12 cellular contexts compared by ENCODE assay signal in the genomic region with DNA sequence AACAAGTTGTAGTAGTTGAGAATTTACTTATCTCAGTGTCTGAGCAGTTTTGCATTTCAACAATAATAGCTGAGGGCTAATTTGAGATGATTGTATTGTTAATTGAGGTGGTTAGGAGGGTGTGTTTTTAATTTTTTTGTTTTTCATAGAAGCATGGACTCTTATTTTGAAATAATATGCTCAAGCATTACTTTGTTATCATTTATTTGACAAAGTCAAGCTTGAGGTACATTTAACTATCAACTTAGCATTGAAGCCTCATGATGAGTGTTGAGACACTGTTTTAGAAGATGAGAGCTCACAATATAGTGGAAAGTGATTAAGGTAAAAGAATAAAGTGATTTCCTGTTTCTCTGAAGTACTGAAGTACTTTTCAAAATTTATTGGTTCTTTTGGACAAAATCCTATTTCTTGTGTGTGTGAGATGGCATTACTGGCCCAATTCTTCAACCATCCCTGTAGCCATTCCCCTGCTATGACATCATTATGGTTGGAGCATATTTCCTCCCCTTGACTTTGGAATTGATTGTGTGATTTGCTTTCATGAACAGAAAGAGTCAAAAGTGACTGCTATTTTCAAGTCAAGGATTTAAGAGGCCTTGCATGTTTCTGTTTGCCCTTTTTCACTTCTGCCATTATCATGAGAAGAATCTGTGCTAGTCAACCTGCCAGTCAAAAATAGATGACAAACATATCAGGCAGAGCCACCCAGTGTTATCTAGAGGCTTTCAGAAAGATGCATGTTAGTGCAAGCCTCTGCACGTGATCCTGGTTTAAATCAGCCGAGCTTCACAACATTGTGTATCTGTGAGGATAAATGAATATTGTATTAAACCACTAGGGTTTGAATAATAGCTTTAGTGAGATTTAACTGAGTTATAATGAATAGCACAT.
DNase-seq lines count a peak whose midpoint lies in the region; ATAC-seq, FAIRE-seq and TF ChIP-seq lines count a peak whose summit lies in the region.
"Had no signal": no experiment of that assay in that cellular context is flagged by ENCODE, and none has a peak within 500 bp of the region (broad histone marks: within the 10 kb centered on the region; RNA-seq: fewer than 3 reads in every experiment).

No MANE protein-coding gene starts in this region.

- no peak overlapping the region for H3K4me2 ChIP-seq in parathyroid adenoma (ENCODE audit: low read length)

- no peaks in the 10 kb centered on the region for H3K36me3 ChIP-seq in bronchial epithelial cell (ENCODE audit: control insufficient read depth, insufficient read depth, low read length)
- no peaks in the 10 kb centered on the region for H3K36me3 ChIP-seq in parathyroid adenoma (ENCODE audit: control insufficient read depth, insufficient read depth, low read length)
- H3K36me3 ChIP-seq in BE2C = no peaks in the 10 kb centered on the region
- H3K36me3 ChIP-seq: upper lobe of right lung had no signal

- no peaks in the 10 kb centered on the region for H3K79me2 ChIP-seq in parathyroid adenoma

- no peak overlapping the region for H3K9ac ChIP-seq in parathyroid adenoma

- H3K9me3 ChIP-seq in parathyroid adenoma (ENCODE audit: control insufficient read depth, low read length) (no peaks in the 10 kb centered on the region), BE2C (no peaks in the 10 kb centered on the region)
- H3K9me3 ChIP-seq: upper lobe of right lung had no signal

- H3K4me3 ChIP-seq in bronchial epithelial cell (ENCODE audit: low read depth, low read length) (no peak overlapping the region), parathyroid adenoma (ENCODE audit: low read depth, low read length) (no peak overlapping the region), BE2C (ENCODE audit: low read depth, low read length) (no peak overlapping the region)
- H3K4me3 ChIP-seq: dorsolateral prefrontal cortex, upper lobe of right lung had no signal

- peak overlapping the region; percentile 7 for H2AFZ ChIP-seq in parathyroid adenoma

- H3K27me3 ChIP-seq in bronchial epithelial cell (ENCODE audit: control insufficient read depth, insufficient read depth, low read length) (no peaks in the 10 kb centered on the region), parathyroid adenoma (ENCODE audit: control insufficient read depth, insufficient read depth, low read length) (no peaks in the 10 kb centered on the region), BE2C (no peaks in the 10 kb centered on the region)
- H3K27me3 ChIP-seq: dorsolateral prefrontal cortex, upper lobe of right lung had no signal

- ATAC-seq in HG03060 (IDR thresholded peaks at IDR 0.05; ENCODE audit: low read depth, unreplicated experiment) = peak; percentile 14

- peaks cover 16% of the 10 kb centered on the region for H3K4me1 ChIP-seq in parathyroid adenoma
- no peaks in the 10 kb centered on the region for H3K4me1 ChIP-seq in BE2C
- H3K4me1 ChIP-seq: upper lobe of right lung had no signal

- peak; percentile 23 for DNase-seq in ELR (ENCODE audit: low read depth)
- peak; percentile 68 for DNase-seq in bronchial epithelial cell (ENCODE audit: low read depth)
- DNase-seq in NOMO-1 (lab: John Stamatoyannopoulos, UW; ENCODE audit: unreplicated experiment in 2 of 2) = no peak
- DNase-seq in NCI-H128 (lab: John Stamatoyannopoulos, UW; ENCODE audit: unreplicated experiment) = no peak
- no peak for DNase-seq in BE2C
- no peak for DNase-seq in NCI-H446 treated with DMSO at 0.1 percent for 48 hours (lab: John Stamatoyannopoulos, UW)
- DNase-seq: mesendoderm, NCI-H1092 had no signal

- FAIRE-seq in bronchial epithelial cell (lab: Jason Lieb, UNC) = no peak

- no peak overlapping the region for H3K27ac ChIP-seq in parathyroid adenoma
- H3K27ac ChIP-seq: dorsolateral prefrontal cortex had no signal

- TF ChIP-seq CTCF in bronchial epithelial cell (IDR thresholded peaks at IDR 0.05; ENCODE audit: insufficient read depth, low read length, severe bottlenecking) (no peak), parathyroid adenoma (IDR thresholded peaks at IDR 0.05) (no peak), BE2C (IDR thresholded peaks at IDR 0.05; ENCODE audit: low read depth, low read length) (no peak)

Comparison
In these comparisons a context has a peak if more than half of its experiments do, and no peak if none do; other contexts are left out.
1. DNase-seq: peak in ELR (single experiment) and bronchial epithelial cell (single experiment); none in NOMO-1 (0 of 2), NCI-H128 (single experiment), BE2C (single experiment) and NCI-H446 treated with DMSO at 0.1 percent for 48 hours (single experiment).